Comparison of ENCODE assay signal across 1 cellular context in the genomic region with DNA sequence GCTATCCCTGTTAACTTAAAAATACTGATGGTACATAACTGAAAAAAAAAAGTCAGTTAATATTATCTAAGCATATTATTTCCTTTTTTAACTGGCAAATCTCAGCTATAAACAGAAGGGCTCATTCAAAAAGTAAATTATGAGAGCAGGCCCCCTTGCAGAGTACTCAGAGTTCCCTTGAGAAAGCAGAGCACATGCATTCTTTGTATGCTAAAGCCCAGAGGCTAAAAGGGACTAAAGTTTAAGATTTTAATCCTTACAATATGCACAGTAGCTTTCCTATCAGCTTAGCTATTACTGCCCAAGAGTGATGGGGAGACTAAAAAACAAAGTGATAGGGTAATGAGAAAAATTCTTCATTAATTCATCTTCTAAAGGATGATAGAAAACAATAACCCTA.
TF ChIP-seq lines count a peak whose summit lies in the region.

No MANE protein-coding gene starts in this region.

TF ChIP-seq in HEK293, 187 proteins besides CTCF, POLR2A, EP300 and RAD21 (continued from another document):
- TF ChIP-seq GLIS1 (tag by site-specific recombination; IDR thresholded peaks at IDR 0.05), result peak; percentile 26; the same call in 1 of the 2 replicates
